Comparison of ENCODE assay signal across 25 cellular contexts in the genomic region with DNA sequence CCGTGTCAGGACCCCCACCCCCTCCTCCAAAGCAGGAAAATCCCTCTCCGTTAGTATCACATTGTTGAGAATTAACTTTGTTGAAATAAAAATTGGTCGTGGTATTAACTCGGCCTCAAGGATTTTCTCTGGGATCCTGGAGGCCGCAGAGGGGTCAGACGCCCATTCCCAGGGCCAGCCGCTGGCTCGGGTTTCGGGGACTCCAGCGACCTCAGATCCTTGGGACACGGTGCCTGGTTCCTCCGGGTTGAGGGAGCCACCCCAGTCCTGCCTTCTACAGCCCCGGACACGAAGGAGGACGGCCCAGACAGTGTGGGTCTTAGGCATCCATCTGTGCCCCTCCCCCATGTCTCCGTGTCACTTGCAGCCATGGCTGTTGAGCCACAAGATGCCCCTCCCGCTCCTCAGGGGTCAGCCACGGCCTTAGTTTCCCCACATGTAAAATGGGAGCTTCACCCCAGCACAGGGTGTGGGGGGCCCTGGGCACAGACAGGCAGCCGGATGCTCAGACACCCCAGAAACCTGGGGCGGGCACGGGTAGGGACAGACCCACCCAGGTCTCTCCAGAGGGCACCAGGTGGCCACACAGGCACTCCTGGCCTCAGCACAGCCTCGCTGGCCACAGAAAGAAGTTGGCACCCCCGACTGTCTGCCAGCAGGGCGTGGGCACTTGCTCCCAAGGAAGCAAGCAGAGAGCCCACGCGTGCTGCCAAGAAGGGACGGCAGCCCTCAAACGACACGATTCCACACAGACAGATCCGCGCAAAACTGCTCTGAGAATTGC. TPM values are rescaled to one million over a fixed set of nuclear protein-coding genes. Genes with fewer than 3 reads are reported as not detected.
"Had no signal": no experiment of that assay in that cellular context is flagged by ENCODE, and none has a peak within 500 bp of the region (broad histone marks: within the 10 kb centered on the region; RNA-seq: fewer than 3 reads in every experiment).

No MANE protein-coding gene starts in this region.

- H3K27me3 Mint-ChIP-seq: stimulated activated naive CD8-positive, alpha-beta T cell treated with anti-CD3 and anti-CD28 coated beads, Interleukin-15, Interleukin-2, amounts not matched to agents 100 ng/mL and 50 ng/mL, for 24 hours had no signal

- H3K4me1 ChIP-seq: psoas muscle, spleen, tibial artery, upper lobe of right lung had no signal

- H3K27me3 ChIP-seq: heart left ventricle, upper lobe of right lung had no signal

- DNase-seq: cortex of kidney; effector memory CD4-positive, alpha-beta T cell; heart left ventricle; hippocampal formation; left colon; left ventricle myocardium superior; mesenchymal stem cell; natural killer cell; psoas muscle; spleen; stimulated activated CD4-positive, alpha-beta T cell treated with anti-CD3 and anti-CD28 coated beads, Interleukin-15, amount 100 ng/mL, for 24 hours; stimulated activated CD4-positive, alpha-beta T cell treated with anti-CD3 and anti-CD28 coated beads, Interleukin-1b, Interleukin-23, amount 100 ng/mL, for 48 hours; stimulated activated CD4-positive, alpha-beta T cell treated with anti-CD3 and anti-CD28 coated beads, Interleukin-4, amount 100 ng/mL, for 24 hours; tibial artery; upper lobe of right lung had no signal

- H3K36me3 ChIP-seq: heart left ventricle, spleen, tibial artery, upper lobe of right lung had no signal

- H3K27ac ChIP-seq: psoas muscle, spleen, tibial artery, upper lobe of right lung had no signal

- H3K36me3 Mint-ChIP-seq: natural killer cell; stimulated activated memory B cell treated with anti-CD40 and anti-IgM and Interleukin-4, amounts not matched to agents 10 μg/mL and 1 μg/mL and 100 μg/mL, for 72 hours had no signal

- H3K4me3 ChIP-seq: heart left ventricle, lung, psoas muscle, spleen, tibial artery, upper lobe of right lung had no signal

- ATAC-seq: esophagus mucosa; heart left ventricle; left colon; left ventricle myocardium superior; natural killer cell; psoas muscle; sciatic nerve; stimulated activated memory B cell treated with anti-CD40 and anti-IgM and Interleukin-4, amounts not matched to agents 10 μg/mL and 1 μg/mL and 100 μg/mL, for 72 hours; upper lobe of right lung had no signal

- H3K9me3 Mint-ChIP-seq: natural killer cell; stimulated activated memory B cell treated with anti-CD40 and anti-IgM and Interleukin-4, amounts not matched to agents 10 μg/mL and 1 μg/mL and 100 μg/mL, for 72 hours; stimulated activated naive CD8-positive, alpha-beta T cell treated with anti-CD3 and anti-CD28 coated beads, Interleukin-15, Interleukin-2, amounts not matched to agents 100 ng/mL and 50 ng/mL, for 24 hours had no signal

- H3K9me3 ChIP-seq: heart left ventricle, psoas muscle, spleen, tibial artery, upper lobe of right lung had no signal

- H3K4me3 Mint-ChIP-seq: natural killer cell; stimulated activated memory B cell treated with anti-CD40 and anti-IgM and Interleukin-4, amounts not matched to agents 10 μg/mL and 1 μg/mL and 100 μg/mL, for 72 hours; stimulated activated naive CD8-positive, alpha-beta T cell treated with anti-CD3 and anti-CD28 coated beads, Interleukin-15, Interleukin-2, amounts not matched to agents 100 ng/mL and 50 ng/mL, for 24 hours had no signal

- H3K4me1 Mint-ChIP-seq: natural killer cell; stimulated activated memory B cell treated with anti-CD40 and anti-IgM and Interleukin-4, amounts not matched to agents 10 μg/mL and 1 μg/mL and 100 μg/mL, for 72 hours had no signal

- H3K27ac Mint-ChIP-seq: natural killer cell; stimulated activated memory B cell treated with anti-CD40 and anti-IgM and Interleukin-4, amounts not matched to agents 10 μg/mL and 1 μg/mL and 100 μg/mL, for 72 hours; stimulated activated naive CD8-positive, alpha-beta T cell treated with anti-CD3 and anti-CD28 coated beads, Interleukin-15, Interleukin-2, amounts not matched to agents 100 ng/mL and 50 ng/mL, for 24 hours had no signal

RNA-seq across cellular contexts. Expression of a gene that starts 15.5 kb away (rescaled TPM):
- total RNA-seq: left ventricle myocardium superior had no signal

RNA-seq across cellular contexts. Expression of a gene that starts 21.7 kb away (rescaled TPM):
- total RNA-seq: fibroblast of lung, frontal cortex, kidney epithelial cell, osteoblast, temporal lobe had no signal
- polyA plus RNA-seq: fibroblast of lung had no signal
